1 cellular context compared by ENCODE assay signal in the genomic region with DNA sequence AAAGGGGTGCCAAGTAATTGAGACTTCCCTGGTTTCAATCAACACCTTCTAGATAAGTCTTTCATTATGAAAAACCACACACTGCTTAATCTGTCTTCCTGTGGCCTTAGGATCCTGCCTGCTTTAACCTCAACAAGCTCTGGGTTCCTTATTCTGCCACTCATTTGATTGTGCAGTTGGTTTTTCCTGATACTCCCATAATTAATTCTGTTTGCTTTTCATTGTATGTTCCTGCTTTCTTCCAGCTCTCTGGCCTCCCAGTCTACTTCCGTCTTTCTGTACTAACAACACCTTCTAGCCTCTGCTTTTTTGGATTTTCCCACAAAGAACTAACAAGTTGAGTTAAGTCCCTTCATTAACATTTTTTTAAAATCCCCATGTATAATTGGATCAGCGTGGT.
TF ChIP-seq lines count a peak whose summit lies in the region.

No MANE protein-coding gene starts in this region.

TF ChIP-seq in HepG2, 621 proteins besides CTCF, POLR2A, EP300 and RAD21 (continued from another document):
- no peak for TF ChIP-seq ZSCAN30 (CRISPR knock-in tag; IDR thresholded peaks at IDR 0.05)
- TF ChIP-seq, protein P1, sequence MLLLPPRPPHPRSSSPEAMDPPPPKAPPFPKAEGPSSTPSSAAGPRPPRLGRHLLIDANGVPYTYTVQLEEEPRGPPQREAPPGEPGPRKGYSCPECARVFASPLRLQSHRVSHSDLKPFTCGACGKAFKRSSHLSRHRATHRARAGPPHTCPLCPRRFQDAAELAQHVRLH (CRISPR knock-in tag; IDR thresholded peaks at IDR 0.05; ENCODE audit: borderline replicate concordance, low read depth) = no peak
- no peak for TF ChIP-seq PHF20 (CRISPR knock-in tag; IDR thresholded peaks at IDR 0.05)
- TF ChIP-seq CREB1 (IDR thresholded peaks at IDR 0.05) = no peak
- TF ChIP-seq CREB1 (CRISPR knock-in tag; IDR thresholded peaks at IDR 0.05) = no peak
- no peak for TF ChIP-seq MLXIP (CRISPR knock-in tag; IDR thresholded peaks at IDR 0.05; ENCODE audit: borderline replicate concordance)
- TF ChIP-seq JDP2 (CRISPR knock-in tag; IDR thresholded peaks at IDR 0.05; ENCODE audit: borderline replicate concordance) = no peak
- TF ChIP-seq E2F1 (CRISPR knock-in tag; IDR thresholded peaks at IDR 0.05) = no peak
- TF ChIP-seq XRCC5 (optimal IDR thresholded peaks at IDR 0.05; ENCODE audit: low read length) = no peak
